Comparison of ENCODE assay signal across 14 cellular contexts in genomic region chr16:17784073-17784472, GRCh38.
DNase-seq lines count a peak whose midpoint lies in the region; ATAC-seq and TF ChIP-seq lines count a peak whose summit lies in the region.
"Had no signal": no experiment of that assay in that cellular context is flagged by ENCODE, and none has a peak within 500 bp of the region (broad histone marks: within the 10 kb centered on the region; RNA-seq: fewer than 3 reads in every experiment).

No MANE protein-coding gene starts in this region.

- no peak overlapping the region for H3K27ac ChIP-seq in neural progenitor cell
- H3K27ac ChIP-seq in substantia nigra (ENCODE audit: low read depth, low read length, poor library complexity, severe bottlenecking) = no peak overlapping the region
- H3K27ac ChIP-seq: transverse colon had no signal

- no peaks in the 10 kb centered on the region for H3K9me3 Mint-ChIP-seq in neural progenitor cell
- H3K9me3 Mint-ChIP-seq in stimulated activated memory B cell treated with anti-CD40 and anti-IgM and Interleukin-4, amounts not matched to agents 10 μg/mL and 1 μg/mL and 100 μg/mL, for 72 hours = no peaks in the 10 kb centered on the region
- H3K9me3 Mint-ChIP-seq: activated T-helper 1 cell treated with anti-CD3 and anti-CD28 coated beads, Interleukin-12 subunit alpha, Interleukin-12 subunit beta, Interleukin-2, Interleukin-4 antibody, amounts not matched to agents 30 ng/mL and 10 ng/mL and 1 ng/mL, durations not matched to agents 14 hours and 24 hours and 36 hours; central memory CD8-positive, alpha-beta T cell had no signal

- no peak for ATAC-seq in HG02852 (IDR thresholded peaks at IDR 0.05; ENCODE audit: unreplicated experiment)
- ATAC-seq in stimulated activated memory B cell treated with anti-CD40 and anti-IgM and Interleukin-4, amounts not matched to agents 10 μg/mL and 1 μg/mL and 100 μg/mL, for 72 hours = no peak

- H3K9ac ChIP-seq in neural progenitor cell = no peak overlapping the region

- peaks cover 8% of the 10 kb centered on the region for H3F3A ChIP-seq in neural progenitor cell (ENCODE audit: low read depth)

- no peak for TF ChIP-seq CTCF in choroid plexus epithelial cell (conservative IDR thresholded peaks at IDR 0.05; ENCODE audit: low read depth, low read length)
- no peak for TF ChIP-seq CTCF in neural progenitor cell (IDR thresholded peaks at IDR 0.05)

- no peaks in the 10 kb centered on the region for H3K27me3 ChIP-seq in neural progenitor cell
- H3K27me3 ChIP-seq: transverse colon had no signal

- no peaks in the 10 kb centered on the region for H3K36me3 ChIP-seq in neural progenitor cell
- H3K36me3 ChIP-seq: transverse colon had no signal

- H4K20me1 ChIP-seq in neural progenitor cell (ENCODE audit: low read depth) = peaks cover 6% of the 10 kb centered on the region

- H3K4me3 ChIP-seq in choroid plexus epithelial cell (ENCODE audit: low read depth, low read length) = no peak overlapping the region
- H3K4me3 ChIP-seq in neural progenitor cell = no peak overlapping the region
- H3K4me3 ChIP-seq: transverse colon had no signal

- H3K4me1 ChIP-seq in neural progenitor cell = peaks cover 5% of the 10 kb centered on the region
- H3K4me1 ChIP-seq: transverse colon had no signal

- peak overlapping the region; percentile 23 for H3K4me2 ChIP-seq in neural progenitor cell

- H2AFZ ChIP-seq in neural progenitor cell (replicated peaks) = no peak overlapping the region

- no peaks in the 10 kb centered on the region for H3K36me3 Mint-ChIP-seq in neural progenitor cell
- no peaks in the 10 kb centered on the region for H3K36me3 Mint-ChIP-seq in stimulated activated memory B cell treated with anti-CD40 and anti-IgM and Interleukin-4, amounts not matched to agents 10 μg/mL and 1 μg/mL and 100 μg/mL, for 72 hours
- H3K36me3 Mint-ChIP-seq: memory B cell had no signal

- H3K27ac Mint-ChIP-seq in neural progenitor cell = no peak overlapping the region
- H3K27ac Mint-ChIP-seq in stimulated activated memory B cell treated with anti-CD40 and anti-IgM and Interleukin-4, amounts not matched to agents 10 μg/mL and 1 μg/mL and 100 μg/mL, for 72 hours = no peak overlapping the region
- H3K27ac Mint-ChIP-seq: activated T-helper 1 cell treated with anti-CD3 and anti-CD28 coated beads, Interleukin-12 subunit alpha, Interleukin-12 subunit beta, Interleukin-2, Interleukin-4 antibody, amounts not matched to agents 30 ng/mL and 10 ng/mL and 1 ng/mL, durations not matched to agents 14 hours and 24 hours and 36 hours; memory B cell had no signal

- peaks cover 8% of the 10 kb centered on the region for H3K27me3 Mint-ChIP-seq in neural progenitor cell (ENCODE audit: insufficient read depth, low read depth)
- peaks cover 11% of the 10 kb centered on the region for H3K27me3 Mint-ChIP-seq in stimulated activated memory B cell treated with anti-CD40 and anti-IgM and Interleukin-4, amounts not matched to agents 10 μg/mL and 1 μg/mL and 100 μg/mL, for 72 hours

- H3K4me3 Mint-ChIP-seq in neural progenitor cell = no peak overlapping the region
- H3K4me3 Mint-ChIP-seq in stimulated activated memory B cell treated with anti-CD40 and anti-IgM and Interleukin-4, amounts not matched to agents 10 μg/mL and 1 μg/mL and 100 μg/mL, for 72 hours = no peak overlapping the region
- H3K4me3 Mint-ChIP-seq: activated T-helper 1 cell treated with anti-CD3 and anti-CD28 coated beads, Interleukin-12 subunit alpha, Interleukin-12 subunit beta, Interleukin-2, Interleukin-4 antibody, amounts not matched to agents 30 ng/mL and 10 ng/mL and 1 ng/mL, durations not matched to agents 14 hours and 24 hours and 36 hours; central memory CD8-positive, alpha-beta T cell; memory B cell had no signal

- peaks cover 3% of the 10 kb centered on the region for H3K4me1 Mint-ChIP-seq in neural progenitor cell
- H3K4me1 Mint-ChIP-seq in stimulated activated memory B cell treated with anti-CD40 and anti-IgM and Interleukin-4, amounts not matched to agents 10 μg/mL and 1 μg/mL and 100 μg/mL, for 72 hours = no peaks in the 10 kb centered on the region
- H3K4me1 Mint-ChIP-seq: central memory CD8-positive, alpha-beta T cell; memory B cell had no signal

- H3K79me2 ChIP-seq in neural progenitor cell (ENCODE audit: low read depth) = no peaks in the 10 kb centered on the region

- DNase-seq in DMS53 (lab: John Stamatoyannopoulos, UW) (peak; percentile 0), DMS53 treated with DMSO at 0.1 percent for 48 hours (lab: John Stamatoyannopoulos, UW; ENCODE audit: unreplicated experiment) (no peak), NOMO-1 treated with dmso at 0.1 percent for 144 hours (lab: John Stamatoyannopoulos, UW; ENCODE audit: unreplicated experiment) (peak; percentile 32), choroid plexus epithelial cell (ENCODE audit: low read depth) (peak; percentile 74), neural progenitor cell (ENCODE audit: low spot score) (peak; percentile 87), substantia nigra (lab: John Stamatoyannopoulos, UW) (no peak)
- DNase-seq: 8988T, NCI-H1092 treated with DMSO at 0.1 percent for 48 hours, transverse colon had no signal

- H3K9me3 ChIP-seq in neural progenitor cell (ENCODE audit: low read depth) = no peaks in the 10 kb centered on the region
- H3K9me3 ChIP-seq: transverse colon had no signal

Comparison
In these comparisons a context has a peak if more than half of its experiments do, and no peak if none do; other contexts are left out.
1. DNase-seq: peak in DMS53 (single experiment), NOMO-1 treated with dmso at 0.1 percent for 144 hours (single experiment), choroid plexus epithelial cell (single experiment) and neural progenitor cell (single experiment); none in DMS53 treated with DMSO at 0.1 percent for 48 hours (single experiment) and substantia nigra (0 of 49).